Comparison of ENCODE assay signal across 13 cellular contexts in genomic region chr20:43379239-43379917, GRCh38.
DNase-seq lines count a peak whose midpoint lies in the region; ATAC-seq and TF ChIP-seq lines count a peak whose summit lies in the region.
"Had no signal": no experiment of that assay in that cellular context is flagged by ENCODE, and none has a peak within 500 bp of the region (broad histone marks: within the 10 kb centered on the region; RNA-seq: fewer than 3 reads in every experiment).

No MANE protein-coding gene starts in this region.

- H3K23ac ChIP-seq in neuronal stem cell (ENCODE audit: low read depth, low read length, poor library complexity): no peak overlapping the region

- H3K4me1 ChIP-seq in neuronal stem cell (ENCODE audit: control insufficient read depth in 2 of 2, insufficient read depth in 1 of 2, low read depth in 1 of 2, low read length in 2 of 2): no peaks in the 10 kb centered on the region

- in situ Hi-C loops in astrocyte of the spinal cord (cut with HindIII; ENCODE audit: low sequenced_read_pairs): no loop called here

- H3K4me2 ChIP-seq in neuronal stem cell (ENCODE audit: insufficient read depth, low read length, poor library complexity, severe bottlenecking): no peak overlapping the region

- H2BK15ac ChIP-seq in neuronal stem cell (ENCODE audit: low read length): no peak overlapping the region

- no peak overlapping the region for H2AFZ ChIP-seq in neuronal stem cell (ENCODE audit: low read length)

- no CpG with 5 or more reads among the region's 4 CpGs for WGBS in neuronal stem cell (ENCODE audit: extremely low coverage in 2 of 2, insufficient read length in 2 of 2, insufficient replicate concordance in 1 of 2), 2 donors

- peaks cover 0 to 5% (median 0%) of the 10 kb centered on the region in 3 experiments for H3K27me3 ChIP-seq in neuronal stem cell (ENCODE audit: control insufficient read depth in 3 of 3, insufficient read depth in 3 of 3, low read depth in 1 of 3, low read length in 3 of 3)

- no peak overlapping the region for H4K91ac ChIP-seq in neuronal stem cell (ENCODE audit: low read depth, low read length, poor library complexity)

- no peak overlapping the region for H3K27ac ChIP-seq in neuronal stem cell (replicated peaks; ENCODE audit: low read length)

- H2BK5ac ChIP-seq in neuronal stem cell (ENCODE audit: low read length): no peak overlapping the region

- H3K14ac ChIP-seq in neuronal stem cell (ENCODE audit: low read length): no peak overlapping the region

- no peaks in the 10 kb centered on the region for H3K79me1 ChIP-seq in neuronal stem cell (ENCODE audit: low read depth, low read length)

- no peak overlapping the region for H2BK12ac ChIP-seq in neuronal stem cell (ENCODE audit: low read length)

- H3K9ac ChIP-seq in neuronal stem cell (ENCODE audit: low read depth, low read length, poor library complexity): no peak overlapping the region

- H3K4me3 ChIP-seq in astrocyte of the spinal cord (ENCODE audit: low read depth, low read length) (no peak overlapping the region), neuronal stem cell (ENCODE audit: low read length in 2 of 2) (no peak overlapping the region)

- no peak for ATAC-seq in HG03520 (IDR thresholded peaks at IDR 0.05; ENCODE audit: unreplicated experiment)

- H3K18ac ChIP-seq in neuronal stem cell (ENCODE audit: low read length): no peak overlapping the region

- no peak overlapping the region for H2AK5ac ChIP-seq in neuronal stem cell (ENCODE audit: low read depth, low read length)

- H3K4ac ChIP-seq in neuronal stem cell (ENCODE audit: low read length): no peak overlapping the region

- H3K36me3 ChIP-seq in neuronal stem cell (replicated peaks in 1 of 2; ENCODE audit: control insufficient read depth in 2 of 2, insufficient read depth in 2 of 2, low read length in 2 of 2): no peaks in the 10 kb centered on the region

- TF ChIP-seq CTCF in astrocyte of the spinal cord (IDR thresholded peaks at IDR 0.05; ENCODE audit: low read depth, low read length): no peak

- no peak overlapping the region for H4K8ac ChIP-seq in neuronal stem cell (ENCODE audit: low read depth, low read length)

- DNase-seq in AG08396 (ENCODE audit: low spot score): peak; percentile 85
- peak; percentile 24 for DNase-seq in HS-27A (ENCODE audit: low read depth)
- DNase-seq in astrocyte of the spinal cord (ENCODE audit: low read depth, low spot score): peak; percentile 3
- DNase-seq in kidney glomerular epithelial cell (lab: John Stamatoyannopoulos, UW): peak; percentile 22
- no peak for DNase-seq in CD1c-positive myeloid dendritic cell (ENCODE audit: extremely low spot score)
- DNase-seq in neuronal stem cell (ENCODE audit: low spot score): no peak
- DNase-seq in NCI-H2171 treated with DMSO at 0.1 percent for 48 hours (lab: John Stamatoyannopoulos, UW): no peak
- DNase-seq: activated B cell treated with CpG ODN at 0.5 μM for 24 hours, C1 segment of cervical spinal cord, KBM-7, NCI-H146, SIG-M5 had no signal

- no peaks in the 10 kb centered on the region for H3K9me3 ChIP-seq in neuronal stem cell (replicated peaks in 1 of 2; ENCODE audit: control insufficient read depth in 2 of 2, insufficient read depth in 1 of 2, low read depth in 1 of 2, low read length in 2 of 2)

- no peak overlapping the region for H2BK120ac ChIP-seq in neuronal stem cell (ENCODE audit: low read depth, low read length)

Comparison
In these comparisons a context has a peak if more than half of its experiments do, and no peak if none do; other contexts are left out.
1. DNase-seq: peak in AG08396 (single experiment), HS-27A (single experiment), astrocyte of the spinal cord (single experiment) and kidney glomerular epithelial cell (single experiment); none in CD1c-positive myeloid dendritic cell (single experiment), neuronal stem cell (single experiment) and NCI-H2171 treated with DMSO at 0.1 percent for 48 hours (single experiment).